In genomic region chrX:124266325-124267087, GRCh38 we compare ENCODE assay signal across 26 cellular contexts.
"Had no signal": no experiment of that assay in that cellular context is flagged by ENCODE, and none has a peak within 500 bp of the region (broad histone marks: within the 10 kb centered on the region; RNA-seq: fewer than 3 reads in every experiment).

No MANE protein-coding gene starts in this region.

- H3K27me3 Mint-ChIP-seq: dendritic cell treated with granulocyte-macrophage colony-stimulating factor and Interleukin-4, amounts not matched to agents 40 ng/mL and 50 ng/mL, for 4 days; naive thymus-derived CD4-positive, alpha-beta T cell had no signal

- H3K27ac Mint-ChIP-seq: activated T-cell treated with anti-CD3 and anti-CD28 coated beads, Interleukin-2, amount 50 U/mL, for 24 hours; activated T-helper 2 cell treated with anti-CD3 and anti-CD28 coated beads, Interferon-gamma antibody, Interleukin-2, Interleukin-4, amounts not matched to agents 10 μg/mL and 5 μg/mL and 100 μg/mL, durations not matched to agents 14 hours and 24 hours and 36 hours; dendritic cell treated with granulocyte-macrophage colony-stimulating factor and Interleukin-4, amounts not matched to agents 40 ng/mL and 50 ng/mL, for 4 days; naive thymus-derived CD4-positive, alpha-beta T cell had no signal

- H2AFZ ChIP-seq: hepatocyte had no signal

- H3K9me3 ChIP-seq: body of pancreas, left ventricle myocardium inferior, psoas muscle, thyroid gland, upper lobe of right lung had no signal

- H3K36me3 ChIP-seq: cardiac muscle cell, left ventricle myocardium inferior, thyroid gland, upper lobe of right lung, WERI-Rb-1 had no signal

- H3K27ac ChIP-seq: body of pancreas, cardiac muscle cell, hepatocyte, left ventricle myocardium inferior, psoas muscle, thyroid gland, upper lobe of right lung, WERI-Rb-1 had no signal

- ATAC-seq: body of pancreas; naive thymus-derived CD4-positive, alpha-beta T cell; psoas muscle; right cardiac atrium; upper lobe of right lung had no signal

- H3K27me3 ChIP-seq: body of pancreas, cardiac muscle cell, hepatocyte, thyroid gland, upper lobe of right lung had no signal

- H3K4me3 Mint-ChIP-seq: activated T-cell treated with anti-CD3 and anti-CD28 coated beads, Interleukin-2, amount 50 U/mL, for 24 hours; dendritic cell treated with granulocyte-macrophage colony-stimulating factor and Interleukin-4, amounts not matched to agents 40 ng/mL and 50 ng/mL, for 4 days; naive thymus-derived CD4-positive, alpha-beta T cell had no signal

- H3K4me2 ChIP-seq: hepatocyte had no signal

- H3K36me3 Mint-ChIP-seq: naive thymus-derived CD4-positive, alpha-beta T cell had no signal

- H3K4me1 ChIP-seq: body of pancreas, left ventricle myocardium inferior, psoas muscle, thyroid gland, upper lobe of right lung had no signal

- H3K79me2 ChIP-seq: hepatocyte had no signal

- H3K4me3 ChIP-seq: body of pancreas, cardiac muscle cell, hepatocyte, left ventricle myocardium inferior, psoas muscle, thyroid gland, upper lobe of right lung had no signal

- DNase-seq: activated CD4-positive, alpha-beta T cell treated with anti-CD3 and anti-CD28 coated beads, Interleukin-2, amount 50 U/mL, for 1 hour; activated CD4-positive, CD25-positive, alpha-beta regulatory T cell treated with anti-CD3 and anti-CD28 coated beads, Interleukin-2, amount 50 U/mL, for 72 hours; activated CD8-positive, alpha-beta memory T cell treated with anti-CD3 and anti-CD28 coated beads for 24 hours; activated CD8-positive, alpha-beta memory T cell treated with anti-CD3 and anti-CD28 coated beads, Interleukin-2, amount 50 U/mL, for 4 hours; activated naive CD4-positive, alpha-beta T cell; activated T-cell treated with anti-CD3 and anti-CD28 coated beads, Interleukin-2, amount 50 U/mL, for 24 hours; body of pancreas; effector CD4-positive, alpha-beta T cell; erythroblast; foreskin melanocyte; glutamatergic neuron; left ventricle myocardium inferior; naive thymus-derived CD4-positive, alpha-beta T cell; psoas muscle; right cardiac atrium; stimulated activated CD4-positive, alpha-beta T cell treated with anti-CD3 and anti-CD28 coated beads, Interleukin-1b, Interleukin-23, amount 100 ng/mL, for 48 hours; stimulated activated naive CD4-positive, alpha-beta T cell; substantia nigra; T-helper 1 cell; thyroid gland; upper lobe of right lung; WERI-Rb-1 had no signal

- H3K9me3 Mint-ChIP-seq: activated T-helper 2 cell treated with anti-CD3 and anti-CD28 coated beads, Interferon-gamma antibody, Interleukin-2, Interleukin-4, amounts not matched to agents 10 μg/mL and 5 μg/mL and 100 μg/mL, durations not matched to agents 14 hours and 24 hours and 36 hours; dendritic cell treated with granulocyte-macrophage colony-stimulating factor and Interleukin-4, amounts not matched to agents 40 ng/mL and 50 ng/mL, for 4 days had no signal
